In the genomic region with DNA sequence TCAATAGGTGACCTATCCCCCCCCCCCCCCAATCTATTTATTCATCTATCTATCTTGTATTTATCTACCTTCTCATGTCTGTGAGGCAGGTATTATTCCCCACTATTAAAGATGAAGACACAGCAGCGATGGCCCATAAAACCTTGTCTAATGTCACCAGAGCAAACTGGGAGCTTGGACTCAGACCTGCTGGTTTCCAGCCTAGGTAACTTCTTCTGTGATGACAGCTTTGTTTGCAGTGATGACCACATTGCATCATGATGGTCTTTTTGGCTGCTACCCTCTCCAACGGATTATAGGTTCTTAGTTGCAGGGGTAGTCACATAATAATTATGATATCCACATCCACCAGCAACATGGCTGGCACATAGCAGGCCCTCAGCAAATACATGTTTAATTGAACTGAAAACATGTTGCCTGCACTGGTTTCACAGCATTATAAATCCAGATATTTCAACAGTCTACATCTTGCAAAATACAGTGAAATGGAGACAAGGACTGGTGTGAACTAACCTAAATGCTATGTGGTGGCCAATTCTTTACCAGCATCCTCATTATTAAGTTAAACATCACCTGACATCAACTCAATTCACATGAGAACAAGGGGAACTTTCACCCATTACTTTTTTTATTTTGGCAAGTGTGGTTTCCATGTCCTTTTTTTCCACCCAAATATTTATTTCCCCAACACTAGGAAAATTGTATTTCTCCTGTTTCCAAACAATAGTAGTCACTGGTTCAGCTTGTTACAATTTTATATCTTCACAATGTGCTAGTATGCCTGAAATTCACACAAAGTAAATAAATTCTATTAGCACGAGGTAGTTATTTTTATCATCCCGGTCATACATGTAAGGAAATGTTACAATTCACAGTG, we compare ENCODE assay signal across 1 cellular context.
TF ChIP-seq lines count a peak whose summit lies in the region.

No MANE protein-coding gene starts in this region.

TF ChIP-seq in IMR-90, 13 proteins besides CTCF, POLR2A, EP300 and RAD21:
- no peak for TF ChIP-seq BHLHE40 (IDR thresholded peaks at IDR 0.05; ENCODE audit: low read depth, low read length)
- TF ChIP-seq MAFK (IDR thresholded peaks at IDR 0.05; ENCODE audit: low read depth, low read length), result no peak
- TF ChIP-seq MXI1 (IDR thresholded peaks at IDR 0.05; ENCODE audit: borderline replicate concordance, low read depth, low read length), result no peak
- TF ChIP-seq, protein P1, sequence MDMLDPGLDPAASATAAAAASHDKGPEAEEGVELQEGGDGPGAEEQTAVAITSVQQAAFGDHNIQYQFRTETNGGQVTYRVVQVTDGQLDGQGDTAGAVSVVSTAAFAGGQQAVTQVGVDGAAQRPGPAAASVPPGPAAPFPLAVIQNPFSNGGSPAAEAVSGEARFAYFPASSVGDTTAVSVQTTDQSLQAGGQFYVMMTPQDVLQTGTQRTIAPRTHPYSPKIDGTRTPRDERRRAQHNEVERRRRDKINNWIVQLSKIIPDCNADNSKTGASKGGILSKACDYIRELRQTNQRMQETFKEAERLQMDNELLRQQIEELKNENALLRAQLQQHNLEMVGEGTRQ (IDR thresholded peaks at IDR 0.05; ENCODE audit: low read depth, low read length), result no peak
- no peak for TF ChIP-seq NFE2L2 (IDR thresholded peaks at IDR 0.05; ENCODE audit: low read depth, low read length)
- no peak for TF ChIP-seq RCOR1 (IDR thresholded peaks at IDR 0.05; ENCODE audit: insufficient replicate concordance, low read length)
- TF ChIP-seq, protein P2, sequence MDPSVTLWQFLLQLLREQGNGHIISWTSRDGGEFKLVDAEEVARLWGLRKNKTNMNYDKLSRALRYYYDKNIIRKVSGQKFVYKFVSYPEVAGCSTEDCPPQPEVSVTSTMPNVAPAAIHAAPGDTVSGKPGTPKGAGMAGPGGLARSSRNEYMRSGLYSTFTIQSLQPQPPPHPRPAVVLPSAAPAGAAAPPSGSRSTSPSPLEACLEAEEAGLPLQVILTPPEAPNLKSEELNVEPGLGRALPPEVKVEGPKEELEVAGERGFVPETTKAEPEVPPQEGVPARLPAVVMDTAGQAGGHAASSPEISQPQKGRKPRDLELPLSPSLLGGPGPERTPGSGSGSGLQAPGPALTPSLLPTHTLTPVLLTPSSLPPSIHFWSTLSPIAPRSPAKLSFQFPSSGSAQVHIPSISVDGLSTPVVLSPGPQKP (IDR thresholded peaks at IDR 0.05; ENCODE audit: borderline replicate concordance, low read depth, low read length), result no peak
- no peak for TF ChIP-seq SMC3 (IDR thresholded peaks at IDR 0.05; ENCODE audit: low read depth, low read length)
- no peak for TF ChIP-seq FOS (IDR thresholded peaks at IDR 0.05; ENCODE audit: low read depth, low read length)
- TF ChIP-seq CHD1 (IDR thresholded peaks at IDR 0.05; ENCODE audit: low read depth, low read length), result no peak
- no peak for TF ChIP-seq CEBPB (IDR thresholded peaks at IDR 0.05; ENCODE audit: low read depth, low read length)
- TF ChIP-seq RFX5 (IDR thresholded peaks at IDR 0.05; ENCODE audit: low read depth, low read length), result no peak
- no peak for TF ChIP-seq MAZ (IDR thresholded peaks at IDR 0.05; ENCODE audit: borderline replicate concordance, low read depth, low read length)
